Comparison of ENCODE assay signal across 1 cellular context in the genomic region with DNA sequence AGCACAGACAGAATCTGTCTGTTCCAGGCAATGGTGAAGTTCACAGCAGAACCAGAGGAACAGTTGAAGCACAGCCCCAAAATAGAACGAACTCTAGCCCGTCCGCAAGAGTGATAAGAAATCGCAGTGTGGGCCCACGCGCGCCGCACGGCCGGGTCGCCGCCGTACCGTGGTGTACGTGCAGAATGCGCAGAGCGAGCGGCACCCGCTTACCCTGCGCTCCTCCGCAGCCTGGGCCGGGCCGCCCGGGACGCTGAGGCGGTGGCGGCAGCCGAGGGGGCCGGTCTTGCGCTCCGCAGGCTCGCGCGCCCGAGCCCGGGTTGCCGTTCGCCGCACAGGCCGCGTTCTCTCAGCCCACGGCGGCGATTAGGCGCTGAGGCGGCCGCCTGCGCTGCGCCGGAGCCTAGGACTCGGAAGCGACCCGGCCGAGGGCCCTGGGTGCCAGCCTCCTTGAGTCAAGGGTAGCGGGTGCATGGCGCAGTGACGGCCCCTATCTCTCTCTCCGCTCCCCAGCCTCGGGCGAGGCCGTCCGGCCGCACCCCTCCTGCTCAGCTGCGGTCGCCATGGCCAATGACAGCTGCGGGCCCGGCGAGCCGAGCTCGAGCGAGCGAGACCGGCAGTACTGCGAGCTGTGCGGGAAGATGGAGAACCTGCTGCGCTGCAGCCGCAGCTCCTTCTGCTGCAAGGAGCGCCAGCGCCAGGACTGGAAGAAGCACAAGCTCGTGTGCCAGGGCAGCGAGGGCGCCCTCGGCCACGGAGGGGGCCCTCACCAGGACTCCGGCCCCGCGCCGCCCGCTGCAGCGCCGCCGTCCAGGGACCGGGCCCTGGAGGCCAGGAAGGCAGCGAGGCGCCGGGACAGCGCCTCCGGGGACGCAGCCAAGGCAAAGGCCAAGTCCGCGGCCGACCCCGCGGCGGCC.
A peak's percentile ranks its signal among the peaks of the same experiment; 100 is the strongest.
TF ChIP-seq lines count a peak whose summit lies in the region.

No MANE protein-coding gene starts in this region.

TF ChIP-seq in IMR-90, 13 proteins besides CTCF, POLR2A, EP300 and RAD21:
- TF ChIP-seq MXI1 (IDR thresholded peaks at IDR 0.05; ENCODE audit: borderline replicate concordance, low read depth, low read length): no peak
- peak; percentile 34; the same call in 1 of the 2 replicates for TF ChIP-seq MAZ (IDR thresholded peaks at IDR 0.05; ENCODE audit: borderline replicate concordance, low read depth, low read length)
- TF ChIP-seq RCOR1 (IDR thresholded peaks at IDR 0.05; ENCODE audit: insufficient replicate concordance, low read length): no peak
TF ChIP-seq in IMR-90: peak in this region for 1.
